1 cellular context compared by ENCODE assay signal in the genomic region with DNA sequence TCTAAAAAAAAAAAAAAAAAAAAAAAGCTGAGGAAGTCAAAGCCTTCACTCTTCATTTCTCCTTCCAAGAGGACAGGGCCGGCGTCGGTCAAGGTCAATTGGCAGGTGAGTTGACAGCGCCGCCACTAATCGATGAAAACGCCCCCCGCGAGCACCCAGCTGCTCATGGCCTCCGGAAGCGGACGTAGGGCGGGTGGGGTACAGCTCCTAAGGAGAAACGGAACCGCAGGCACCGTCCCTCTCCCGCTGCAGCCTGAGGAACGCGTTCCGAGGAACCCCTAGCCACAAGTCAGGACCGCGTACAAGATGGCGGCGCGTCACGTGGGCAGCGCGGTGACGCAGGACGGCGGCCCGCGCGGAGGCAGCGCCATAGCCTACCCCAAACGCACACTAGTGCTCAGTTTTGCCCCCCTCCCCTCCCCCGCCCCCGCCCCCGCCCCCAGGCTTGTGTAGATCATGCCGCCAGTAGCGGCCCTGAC.
TF ChIP-seq lines count a peak whose summit lies in the region.

A gene (plus strand): TSS at position 465 of the 479 bp plus-strand sequence. CDS start 16,045 bp downstream, outside the sequence.

TF ChIP-seq in GM23338, 12 proteins besides CTCF, POLR2A, EP300 and RAD21 (continued from another document):
- TF ChIP-seq, protein P1, sequence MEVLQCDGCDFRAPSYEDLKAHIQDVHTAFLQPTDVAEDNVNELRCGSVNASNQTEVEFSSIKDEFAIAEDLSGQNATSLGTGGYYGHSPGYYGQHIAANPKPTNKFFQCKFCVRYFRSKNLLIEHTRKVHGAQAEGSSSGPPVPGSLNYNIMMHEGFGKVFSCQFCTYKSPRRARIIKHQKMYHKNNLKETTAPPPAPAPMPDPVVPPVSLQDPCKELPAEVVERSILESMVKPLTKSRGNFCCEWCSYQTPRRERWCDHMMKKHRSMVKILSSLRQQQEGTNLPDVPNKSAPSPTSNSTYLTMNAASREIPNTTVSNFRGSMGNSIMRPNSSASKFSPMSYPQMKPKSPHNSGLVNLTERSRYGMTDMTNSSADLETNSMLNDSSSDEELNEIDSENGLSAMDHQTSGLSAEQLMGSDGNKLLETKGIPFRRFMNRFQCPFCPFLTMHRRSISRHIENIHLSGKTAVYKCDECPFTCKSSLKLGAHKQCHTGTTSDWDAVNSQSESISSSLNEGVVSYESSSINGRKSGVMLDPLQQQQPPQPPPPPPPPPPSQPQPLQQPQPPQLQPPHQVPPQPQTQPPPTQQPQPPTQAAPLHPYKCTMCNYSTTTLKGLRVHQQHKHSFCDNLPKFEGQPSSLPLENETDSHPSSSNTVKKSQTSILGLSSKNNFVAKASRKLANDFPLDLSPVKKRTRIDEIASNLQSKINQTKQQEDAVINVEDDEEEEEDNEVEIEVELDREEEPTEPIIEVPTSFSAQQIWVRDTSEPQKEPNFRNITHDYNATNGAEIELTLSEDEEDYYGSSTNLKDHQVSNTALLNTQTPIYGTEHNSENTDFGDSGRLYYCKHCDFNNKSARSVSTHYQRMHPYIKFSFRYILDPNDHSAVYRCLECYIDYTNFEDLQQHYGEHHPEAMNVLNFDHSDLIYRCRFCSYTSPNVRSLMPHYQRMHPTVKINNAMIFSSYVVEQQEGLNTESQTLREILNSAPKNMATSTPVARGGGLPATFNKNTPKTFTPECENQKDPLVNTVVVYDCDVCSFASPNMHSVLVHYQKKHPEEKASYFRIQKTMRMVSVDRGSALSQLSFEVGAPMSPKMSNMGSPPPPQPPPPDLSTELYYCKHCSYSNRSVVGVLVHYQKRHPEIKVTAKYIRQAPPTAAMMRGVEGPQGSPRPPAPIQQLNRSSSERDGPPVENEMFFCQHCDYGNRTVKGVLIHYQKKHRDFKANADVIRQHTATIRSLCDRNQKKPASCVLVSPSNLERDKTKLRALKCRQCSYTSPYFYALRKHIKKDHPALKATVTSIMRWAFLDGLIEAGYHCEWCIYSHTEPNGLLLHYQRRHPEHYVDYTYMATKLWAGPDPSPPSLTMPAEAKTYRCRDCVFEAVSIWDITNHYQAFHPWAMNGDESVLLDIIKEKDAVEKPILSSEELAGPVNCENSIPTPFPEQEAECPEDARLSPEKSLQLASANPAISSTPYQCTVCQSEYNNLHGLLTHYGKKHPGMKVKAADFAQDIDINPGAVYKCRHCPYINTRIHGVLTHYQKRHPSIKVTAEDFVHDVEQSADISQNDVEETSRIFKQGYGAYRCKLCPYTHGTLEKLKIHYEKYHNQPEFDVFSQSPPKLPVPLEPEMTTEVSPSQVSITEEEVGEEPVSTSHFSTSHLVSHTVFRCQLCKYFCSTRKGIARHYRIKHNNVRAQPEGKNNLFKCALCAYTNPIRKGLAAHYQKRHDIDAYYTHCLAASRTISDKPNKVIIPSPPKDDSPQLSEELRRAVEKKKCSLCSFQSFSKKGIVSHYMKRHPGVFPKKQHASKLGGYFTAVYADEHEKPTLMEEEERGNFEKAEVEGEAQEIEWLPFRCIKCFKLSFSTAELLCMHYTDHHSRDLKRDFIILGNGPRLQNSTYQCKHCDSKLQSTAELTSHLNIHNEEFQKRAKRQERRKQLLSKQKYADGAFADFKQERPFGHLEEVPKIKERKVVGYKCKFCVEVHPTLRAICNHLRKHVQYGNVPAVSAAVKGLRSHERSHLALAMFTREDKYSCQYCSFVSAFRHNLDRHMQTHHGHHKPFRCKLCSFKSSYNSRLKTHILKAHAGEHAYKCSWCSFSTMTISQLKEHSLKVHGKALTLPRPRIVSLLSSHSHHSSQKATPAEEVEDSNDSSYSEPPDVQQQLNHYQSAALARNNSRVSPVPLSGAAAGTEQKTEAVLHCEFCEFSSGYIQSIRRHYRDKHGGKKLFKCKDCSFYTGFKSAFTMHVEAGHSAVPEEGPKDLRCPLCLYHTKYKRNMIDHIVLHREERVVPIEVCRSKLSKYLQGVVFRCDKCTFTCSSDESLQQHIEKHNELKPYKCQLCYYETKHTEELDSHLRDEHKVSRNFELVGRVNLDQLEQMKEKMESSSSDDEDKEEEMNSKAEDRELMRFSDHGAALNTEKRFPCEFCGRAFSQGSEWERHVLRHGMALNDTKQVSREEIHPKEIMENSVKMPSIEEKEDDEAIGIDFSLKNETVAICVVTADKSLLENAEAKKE (CRISPR knock-in tag; IDR thresholded peaks at IDR 0.05) = no peak
